ENCODE assay signal across 12 cellular contexts in the genomic region with DNA sequence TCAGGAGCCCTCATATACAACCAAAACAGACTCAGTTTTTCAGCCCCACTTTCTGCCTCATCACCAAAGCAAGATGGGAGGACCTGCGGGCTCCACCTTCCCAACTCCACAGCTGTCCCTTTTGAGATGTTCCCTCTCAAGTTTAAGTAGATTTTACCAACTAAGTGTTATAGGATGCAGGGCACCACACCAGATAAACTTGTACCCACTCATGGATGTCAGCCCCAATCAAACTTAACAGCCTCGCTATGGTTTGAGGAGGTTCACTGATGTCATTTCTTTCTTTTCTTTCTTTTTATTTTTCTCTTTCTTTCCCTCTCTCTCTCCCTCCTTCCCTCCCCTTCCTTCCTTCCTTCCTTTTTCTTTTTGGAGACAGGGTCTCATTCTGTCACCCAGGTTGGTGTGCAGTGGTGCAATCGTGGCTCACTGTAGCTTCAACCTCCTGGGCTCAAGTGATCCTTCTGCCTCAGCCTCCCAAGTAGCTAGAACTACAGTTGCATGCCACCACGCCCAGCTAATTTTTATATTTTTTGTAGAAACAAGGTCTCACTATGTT. TPM values are rescaled to one million over a fixed set of nuclear protein-coding genes. Genes with fewer than 3 reads are reported as not detected.
DNase-seq lines count a peak whose midpoint lies in the region; ATAC-seq, FAIRE-seq and TF ChIP-seq lines count a peak whose summit lies in the region.
"Had no signal": no experiment of that assay in that cellular context is flagged by ENCODE, and none has a peak within 500 bp of the region (broad histone marks: within the 10 kb centered on the region; RNA-seq: fewer than 3 reads in every experiment).

No MANE protein-coding gene starts in this region.

- DNase-seq in T-helper 2 cell treated with Interferon-gamma antibody and Interleukin-4, amounts not matched to agents 5 μg/mL and 100 μg/mL, for 36 hours (ENCODE audit: low spot score): no peak
- DNase-seq in T-helper 2 cell (no peak), GM19239 (ENCODE audit: insufficient read length, low spot score) (no peak), osteoblast (ENCODE audit: insufficient read length, low spot score, missing footprints) (no peak), cortex of kidney (lab: John Stamatoyannopoulos, UW) (no peak)
- DNase-seq in activated naive CD8-positive, alpha-beta T cell treated with anti-CD3 and anti-CD28 coated beads for 36 hours: no peak
- DNase-seq in naive thymus-derived CD4-positive, alpha-beta T cell: no peak
- DNase-seq: DMS53, NCI-H146, NCI-H524, spleen had no signal

- no peak for TF ChIP-seq CTCF in osteoblast (IDR thresholded peaks at IDR 0.05; ENCODE audit: extremely low read depth, low read depth, low read length)

- H3K27me3 Mint-ChIP-seq in T-helper 2 cell treated with Interferon-gamma antibody and Interleukin-4, amounts not matched to agents 5 μg/mL and 100 μg/mL, for 36 hours (ENCODE audit: low read depth): no peaks in the 10 kb centered on the region
- H3K27me3 Mint-ChIP-seq in activated naive CD8-positive, alpha-beta T cell treated with anti-CD3 and anti-CD28 coated beads for 36 hours: no peaks in the 10 kb centered on the region
- H3K27me3 Mint-ChIP-seq in naive thymus-derived CD4-positive, alpha-beta T cell: no peaks in the 10 kb centered on the region

- intact Hi-C loops in naive thymus-derived CD4-positive, alpha-beta T cell (cut with micrococcal nuclease): loop anchor here in 1 of 2 donors (5.0 kb wide), 1 partner anchor 40 kb away; no protein-coding TSS in a partner anchor

- no peak overlapping the region for H3K4me3 Mint-ChIP-seq in T-helper 2 cell treated with Interferon-gamma antibody and Interleukin-4, amounts not matched to agents 5 μg/mL and 100 μg/mL, for 36 hours
- no peak overlapping the region for H3K4me3 Mint-ChIP-seq in activated naive CD8-positive, alpha-beta T cell treated with anti-CD3 and anti-CD28 coated beads for 36 hours
- H3K4me3 Mint-ChIP-seq in naive thymus-derived CD4-positive, alpha-beta T cell: peak overlapping the region in 1 of 10 donors; percentile 33

- peaks cover 35% of the 10 kb centered on the region for H3K36me3 Mint-ChIP-seq in T-helper 2 cell treated with Interferon-gamma antibody and Interleukin-4, amounts not matched to agents 5 μg/mL and 100 μg/mL, for 36 hours (ENCODE audit: low read depth)
- peaks cover 14% of the 10 kb centered on the region for H3K36me3 Mint-ChIP-seq in activated naive CD8-positive, alpha-beta T cell treated with anti-CD3 and anti-CD28 coated beads for 36 hours
- H3K36me3 Mint-ChIP-seq in naive thymus-derived CD4-positive, alpha-beta T cell: peaks cover 0 to 22% (median 0%) of the 10 kb centered on the region in 5 donors

- CTCF ChIA-PET in naive thymus-derived CD4-positive, alpha-beta T cell (lab: Charles Lee): interaction anchor here (1.2 kb wide), 1 partner anchor 12 kb away, joined by 3 read pairs; no protein-coding TSS in a partner anchor

- peaks cover 28% of the 10 kb centered on the region for H3K79me2 ChIP-seq in osteoblast (ENCODE audit: insufficient read depth, low read length)

- H3K4me3 ChIP-seq in osteoblast (ENCODE audit: insufficient read depth, low read length): no peak overlapping the region
- no peak overlapping the region for H3K4me3 ChIP-seq in naive thymus-derived CD4-positive, alpha-beta T cell (ENCODE audit: low read length)
- H3K4me3 ChIP-seq: spleen had no signal

- FAIRE-seq in GM19239 (lab: Jason Lieb, UNC): peak; percentile 70

- H3K4me1 ChIP-seq in osteoblast (ENCODE audit: insufficient read depth, low read length): peaks cover 11% of the 10 kb centered on the region
- H3K4me1 ChIP-seq in naive thymus-derived CD4-positive, alpha-beta T cell (ENCODE audit: control insufficient read depth in 2 of 2, insufficient read depth in 2 of 2, low read length in 2 of 2): peaks cover 0 to 30% of the 10 kb centered on the region in 2 donors

- peak overlapping the region; percentile 19 for H2AFZ ChIP-seq in osteoblast (ENCODE audit: low read length)

- no peaks in the 10 kb centered on the region for H4K20me1 ChIP-seq in osteoblast (ENCODE audit: insufficient read depth, low read length)

- no peaks in the 10 kb centered on the region for H3K36me3 ChIP-seq in osteoblast (ENCODE audit: insufficient read depth, low read length)
- H3K36me3 ChIP-seq in naive thymus-derived CD4-positive, alpha-beta T cell (ENCODE audit: control insufficient read depth in 2 of 3, insufficient read depth in 3 of 3, low read length in 3 of 3): no peaks in the 10 kb centered on the region
- H3K36me3 ChIP-seq: spleen had no signal

- peaks cover 2% of the 10 kb centered on the region for H3K9me3 Mint-ChIP-seq in T-helper 2 cell treated with Interferon-gamma antibody and Interleukin-4, amounts not matched to agents 5 μg/mL and 100 μg/mL, for 36 hours
- H3K9me3 Mint-ChIP-seq in activated naive CD8-positive, alpha-beta T cell treated with anti-CD3 and anti-CD28 coated beads for 36 hours: peaks cover under 1% of the 10 kb centered on the region
- peaks cover 0 to 2% (median 0%) of the 10 kb centered on the region in 11 donors for H3K9me3 Mint-ChIP-seq in naive thymus-derived CD4-positive, alpha-beta T cell

- no peaks in the 10 kb centered on the region for H3K9me3 ChIP-seq in osteoblast (ENCODE audit: low read depth, low read length)
- H3K9me3 ChIP-seq in naive thymus-derived CD4-positive, alpha-beta T cell (ENCODE audit: control insufficient read depth in 2 of 3, low read length in 3 of 3): no peaks in the 10 kb centered on the region
- H3K9me3 ChIP-seq: spleen had no signal

- peaks cover 68% of the 10 kb centered on the region for H3K4me1 Mint-ChIP-seq in T-helper 2 cell treated with Interferon-gamma antibody and Interleukin-4, amounts not matched to agents 5 μg/mL and 100 μg/mL, for 36 hours (ENCODE audit: low read depth)
- H3K4me1 Mint-ChIP-seq in activated naive CD8-positive, alpha-beta T cell treated with anti-CD3 and anti-CD28 coated beads for 36 hours: peaks cover 50% of the 10 kb centered on the region
- H3K4me1 Mint-ChIP-seq in naive thymus-derived CD4-positive, alpha-beta T cell: peaks cover 0 to 76% (median 18%) of the 10 kb centered on the region in 7 donors

- POLR2A ChIA-PET in naive thymus-derived CD4-positive, alpha-beta T cell (lab: Charles Lee): no interaction called here

- no peaks in the 10 kb centered on the region for H3K27me3 ChIP-seq in osteoblast (ENCODE audit: insufficient read depth, low read length)
- no peaks in the 10 kb centered on the region for H3K27me3 ChIP-seq in naive thymus-derived CD4-positive, alpha-beta T cell (ENCODE audit: control insufficient read depth in 2 of 2, insufficient read depth in 2 of 2, low read length in 2 of 2)
- H3K27me3 ChIP-seq: spleen had no signal

- H3K27ac ChIP-seq in osteoblast (ENCODE audit: low read depth, low read length): peak overlapping the region; percentile 89
- no peak overlapping the region for H3K27ac ChIP-seq in naive thymus-derived CD4-positive, alpha-beta T cell (ENCODE audit: low read depth, low read length)

- no peak overlapping the region for H3K4me2 ChIP-seq in osteoblast (ENCODE audit: insufficient read depth, low read length)

- ATAC-seq in GM19452 (IDR thresholded peaks at IDR 0.05; ENCODE audit: unreplicated experiment): no peak
- no peak for ATAC-seq in naive thymus-derived CD4-positive, alpha-beta T cell

- H3K27ac Mint-ChIP-seq in T-helper 2 cell treated with Interferon-gamma antibody and Interleukin-4, amounts not matched to agents 5 μg/mL and 100 μg/mL, for 36 hours: peak overlapping the region; percentile 80
- H3K27ac Mint-ChIP-seq in activated naive CD8-positive, alpha-beta T cell treated with anti-CD3 and anti-CD28 coated beads for 36 hours: peak overlapping the region; percentile 22
- H3K27ac Mint-ChIP-seq in naive thymus-derived CD4-positive, alpha-beta T cell: peak overlapping the region in 1 of 9 donors; percentile 62

RNA-seq across cellular contexts. Expression of gene CD58, which starts 13.4 kb away (rescaled TPM):
- total RNA-seq in activated naive CD8-positive, alpha-beta T cell treated with anti-CD3 and anti-CD28 coated beads for 36 hours: 1 to 10 TPM; 8.1 to 8.2 TPM
- 20.6 and 23.5 TPM in 2 replicates for total RNA-seq in osteoblast
- 10 to 100 TPM in 2 of 5 experiments, 1 to 10 TPM in 3; 3.3 to 35.0 (median 4.4) TPM for total RNA-seq in naive thymus-derived CD4-positive, alpha-beta T cell
- polyA plus RNA-seq in naive thymus-derived CD4-positive, alpha-beta T cell: 1 to 10 TPM; 1.3 to 2.8 TPM
